ENCODE assay signal across 10 cellular contexts in the genomic region with DNA sequence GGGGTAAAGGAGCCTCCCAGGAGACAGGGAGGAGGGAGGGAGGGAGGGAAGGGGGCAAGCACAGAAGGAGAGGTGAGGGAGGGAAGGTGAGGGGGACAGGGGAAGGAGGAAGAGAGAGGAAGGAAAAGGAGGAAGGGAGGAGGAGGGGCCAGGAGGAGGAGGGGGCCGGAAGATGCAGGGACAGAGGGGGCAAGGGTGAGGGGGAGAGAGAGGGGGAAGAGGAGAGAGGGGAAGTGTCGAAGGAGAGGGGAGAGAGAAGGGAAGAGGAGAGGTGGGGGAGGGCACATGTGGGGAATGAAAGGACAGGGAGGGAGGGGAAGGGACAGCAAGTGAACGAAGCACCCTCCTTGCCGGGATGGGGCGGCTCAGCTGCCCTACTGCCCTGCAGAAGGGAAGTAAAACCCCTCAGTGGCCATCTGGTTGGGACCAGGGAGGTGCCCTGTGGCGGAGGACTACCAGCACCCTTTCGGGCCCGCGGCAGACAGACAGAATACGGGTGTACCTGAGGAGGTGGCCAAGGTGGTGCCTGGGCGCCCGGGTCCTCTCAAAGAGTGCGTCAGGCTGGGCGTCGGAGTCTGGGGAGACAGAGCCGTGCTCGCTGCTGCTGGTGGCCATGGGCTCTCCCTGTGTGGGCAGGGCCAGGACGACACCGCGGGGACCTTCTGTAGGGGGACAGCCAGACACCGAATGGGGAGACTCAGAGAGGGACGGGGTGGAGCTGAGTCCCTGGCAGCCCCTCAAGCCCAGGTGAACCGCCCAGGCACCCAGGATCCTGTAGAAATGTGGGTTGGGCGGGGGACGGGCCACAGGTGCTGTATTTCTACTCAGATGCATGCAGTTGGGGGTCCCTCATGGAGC. TPM values are rescaled to one million over a fixed set of nuclear protein-coding genes. Genes with fewer than 3 reads are reported as not detected.
DNase-seq lines count a peak whose midpoint lies in the region; ATAC-seq, FAIRE-seq and TF ChIP-seq lines count a peak whose summit lies in the region.
"Had no signal": no experiment of that assay in that cellular context is flagged by ENCODE, and none has a peak within 500 bp of the region (broad histone marks: within the 10 kb centered on the region; RNA-seq: fewer than 3 reads in every experiment).

No MANE protein-coding gene starts in this region.

- TF ChIP-seq CTCF in heart left ventricle (IDR thresholded peaks at IDR 0.05) (no peak), GM12878 (IDR thresholded peaks at IDR 0.05 in 2 of 3, conservative IDR thresholded peaks at IDR 0.05 in 1 of 3; ENCODE audit: control insufficient read depth in 2 of 3, extremely low read depth in 1 of 3, insufficient read depth in 1 of 3, low read depth in 3 of 3, low read length in 3 of 3) (no peak), mesothelial cell of epicardium (IDR thresholded peaks at IDR 0.05; ENCODE audit: unreplicated experiment) (no peak), upper lobe of left lung (IDR thresholded peaks at IDR 0.05) (no peak)

- TF ChIP-seq EP300 in GM12878 (IDR thresholded peaks at IDR 0.05; ENCODE audit: borderline replicate concordance in 1 of 2, control insufficient read depth in 1 of 2, low read depth in 2 of 2, low read length in 2 of 2) (no peak), upper lobe of left lung (IDR thresholded peaks at IDR 0.05) (no peak)

- no peak for DNase-seq in heart left ventricle
- no peak for DNase-seq in cardiac septum (ENCODE audit: low spot score)
- no peak for DNase-seq in GM12878 (ENCODE audit: low read depth, low spot score)
- no peak for DNase-seq in mesothelial cell of epicardium (ENCODE audit: low spot score in 2 of 2, unreplicated experiment in 2 of 2)
- peak in 1 of 2 donors; percentile 56 for DNase-seq in upper lobe of left lung
- no peak for DNase-seq in cerebellar nuclear complex (lab: John Stamatoyannopoulos, UW)
- DNase-seq: Right ventricle myocardium superior had no signal

- no peaks in the 10 kb centered on the region for H4K20me1 ChIP-seq in GM12878 (ENCODE audit: control insufficient read depth, insufficient read depth)

- H3K9ac ChIP-seq in GM12878 (ENCODE audit: control insufficient read depth, insufficient read depth, low read length), result no peak overlapping the region

- no TSS peak for BruUV-seq in GM12878 (replicated peaks; lab: Mats Ljungman, UMichigan)

- H3K4me1 Mint-ChIP-seq in mesothelial cell of epicardium, result peaks cover 6% of the 10 kb centered on the region

- H3K9me3 Mint-ChIP-seq in mesothelial cell of epicardium, result peaks cover 4% of the 10 kb centered on the region

- CTCF ChIA-PET in GM12878 (lab: Yijun Ruan, JAX), result interaction anchor here (0.6 to 2.3 kb wide), 9 partner anchors 9 to 695 kb away, joined by 3 to 12 read pairs (median 5); partner anchors contain the start of gene BCLAF3

- TF ChIP-seq POLR2A in heart left ventricle (IDR thresholded peaks at IDR 0.05), result no peak
- no peak for TF ChIP-seq POLR2A in GM12878 (IDR thresholded peaks at IDR 0.05; ENCODE audit: low read depth, low read length)
- TF ChIP-seq POLR2A in upper lobe of left lung (IDR thresholded peaks at IDR 0.05), result no peak

- in situ Hi-C loops in GM12878 (cut with MboI), result loop anchor here (5.0 to 25.0 kb wide), 2 partner anchors 514 to 699 kb away; partner anchors contain the start of gene SH3KBP1

- H3K4me3 ChIP-seq in heart left ventricle, result peak overlapping the region in 7 of 12 donors; percentile 34 to 58 (median 47)
- H3K4me3 ChIP-seq in GM12878, result no peak overlapping the region
- H3K4me3 ChIP-seq in upper lobe of left lung, result peak overlapping the region in 3 of 4 donors; percentile 24 to 45 (median 44)

- RAD21 ChIA-PET in GM12878 (lab: Charles Lee; ENCODE audit: unreplicated experiment), result interaction anchor here (1.4 to 1.5 kb wide), 2 partner anchors 16 to 515 kb away, joined by 3 to 4 read pairs; no protein-coding TSS in a partner anchor

- SMC1A ChIA-PET in GM12878 (lab: Charles Lee; ENCODE audit: uncharacterized antibody, unreplicated experiment), result interaction anchor here (2.3 kb wide), 1 partner anchor 693 kb away, joined by 7 read pairs; no protein-coding TSS in a partner anchor

- intact Hi-C loops in heart left ventricle (cut with DNase I) (loop anchor here in 9 of 10 donors (2.0 to 10.0 kb wide), 9 partner anchors 159 to 612 kb away; partner anchors contain the start of gene SH3KBP1 (in 3 of the 9)), cardiac septum (cut with DNase I) (loop anchor here (5.0 kb wide), 1 partner anchor 159 kb away; no protein-coding TSS in a partner anchor), GM12878 (cut with micrococcal nuclease; ENCODE audit: unreplicated experiment) (loop anchor here (2.0 to 5.0 kb wide), 3 partner anchors 159 to 694 kb away; partner anchors contain the start of gene BCLAF3)

- no peak overlapping the region for H3K27ac ChIP-seq in heart left ventricle
- H3K27ac ChIP-seq in GM12878 (ENCODE audit: control insufficient read depth, insufficient read depth), result no peak overlapping the region
- H3K27ac ChIP-seq in upper lobe of left lung, result no peak overlapping the region

- H3K27me3 Mint-ChIP-seq in mesothelial cell of epicardium (ENCODE audit: low read depth), result no peaks in the 10 kb centered on the region

- H3K36me3 ChIP-seq in heart left ventricle (no peaks in the 10 kb centered on the region), GM12878 (ENCODE audit: control insufficient read depth in 2 of 2, insufficient read depth in 2 of 2, low read length in 1 of 2) (no peaks in the 10 kb centered on the region), upper lobe of left lung (no peaks in the 10 kb centered on the region)

- H3K36me3 Mint-ChIP-seq in mesothelial cell of epicardium, result no peaks in the 10 kb centered on the region

- H3K4me3 Mint-ChIP-seq in mesothelial cell of epicardium, result peak overlapping the region; percentile 71

- H3K9me3 ChIP-seq in heart left ventricle, result no peaks in the 10 kb centered on the region
- no peaks in the 10 kb centered on the region; the same call in 2 of the 3 replicates for H3K9me3 ChIP-seq in GM12878 (replicated peaks; ENCODE audit: control insufficient read depth, insufficient read depth, low read length)
- H3K9me3 ChIP-seq in upper lobe of left lung, result no peaks in the 10 kb centered on the region

- no peaks in the 10 kb centered on the region for H3K27me3 ChIP-seq in heart left ventricle
- no peaks in the 10 kb centered on the region for H3K27me3 ChIP-seq in GM12878 (replicated peaks in 1 of 2; ENCODE audit: control insufficient read depth in 2 of 2, insufficient read depth in 2 of 2, low read length in 1 of 2)
- H3K27me3 ChIP-seq in upper lobe of left lung, result no peaks in the 10 kb centered on the region

- H3K79me2 ChIP-seq in GM12878 (ENCODE audit: control insufficient read depth, insufficient read depth, low read length), result no peaks in the 10 kb centered on the region

- peak overlapping the region; percentile 90 for H3K27ac Mint-ChIP-seq in mesothelial cell of epicardium

- no peak for FAIRE-seq in GM12878 (lab: Jason Lieb, UNC)
- FAIRE-seq: keratinocyte had no signal

- ATAC-seq in heart left ventricle (peak in 1 of 4 donors; percentile 12), GM12878 (peak; percentile 13; the same call in 1 of the 3 replicates), upper lobe of left lung (ENCODE audit: low FRiP score in 2 of 2) (no peak), GM19023 (IDR thresholded peaks at IDR 0.05; ENCODE audit: unreplicated experiment) (no peak), GM19395 (IDR thresholded peaks at IDR 0.05; ENCODE audit: unreplicated experiment) (no peak)

- H3K4me1 ChIP-seq in heart left ventricle (peaks cover 0 to 2% (median 0%) of the 10 kb centered on the region in 12 donors), GM12878 (ENCODE audit: control insufficient read depth, insufficient read depth, low read length) (no peaks in the 10 kb centered on the region; the same call in 1 of the 2 replicates), upper lobe of left lung (peaks cover 0 to 4% (median 2%) of the 10 kb centered on the region in 4 donors)

- peak overlapping the region; percentile 89 for H3K4me2 ChIP-seq in GM12878 (ENCODE audit: control insufficient read depth, insufficient read depth)

- POLR2A ChIA-PET in GM12878 (lab: Charles Lee), result no interaction called here

- no peak for TF ChIP-seq RAD21 in GM12878 (IDR thresholded peaks at IDR 0.05; ENCODE audit: insufficient read depth, low read depth, low read length)

- WGBS in heart left ventricle, 4 donors, result 25 to 54% (median 37%) methylated on average over 23 to 25 of the region's 25 CpGs
- WGBS in GM12878 (ENCODE audit: insufficient coverage, insufficient replicate concordance, low lambda C conversion rate, missing lambda C conversion rate), result 36% methylated on average over 20 of the region's 25 CpGs
- 27 to 38% methylated on average over 9 to 23 of the region's 25 CpGs for WGBS in upper lobe of left lung, 2 donors

- H2AFZ ChIP-seq in GM12878 (ENCODE audit: control insufficient read depth, low read depth, low read length), result no peak overlapping the region

TF ChIP-seq in GM12878, 131 proteins besides CTCF, POLR2A, EP300 and RAD21 (continues in another document):
- TF ChIP-seq CBX3 (IDR thresholded peaks at IDR 0.05; ENCODE audit: borderline replicate concordance, low read depth), result no peak

RNA-seq across cellular contexts. Expression of gene PDHA1, which starts 29.5 kb away (rescaled TPM):
- total RNA-seq in heart left ventricle (1,000 to 10,000 TPM in 4 of 9 donors, 100 to 1,000 TPM in 5; 235 to 1,225 (median 919) TPM), cardiac septum (898 TPM), GM12878 (2014; rRNA removed) (175 and 223 TPM in 2 replicates), GM12878 (2014; rRNA removed; fragmentation: Illumina TruSeq; extraction: Trizol) (171 and 176 TPM in 2 replicates), GM12878 (2021) (217 and 232 TPM in 2 replicates), mesothelial cell of epicardium (149 to 156 TPM (median 155 TPM) in 3 replicates), upper lobe of left lung (100 to 1,000 TPM in 4 of 6 donors, 10 to 100 TPM in 2; 60.6 to 216 (median 111) TPM)
- polyA plus RNA-seq in heart left ventricle (1,000 to 10,000 TPM in 1 of 2 donors, 100 to 1,000 TPM in 1; 583 to 1,189 TPM), GM12878 (2011; rRNA removed) (351 and 360 TPM in 2 replicates), GM12878 (2014; fragmentation: Illumina TruSeq; extraction: Trizol) (219 and 254 TPM in 2 replicates), GM12878 (2014; fragmentation: Nextera tagmentation; extraction: Ambion mirVana) (100 to 1,000 TPM; 233 to 340 TPM), GM12878 (2014; rRNA removed) (262 and 307 TPM in 2 replicates), GM12878 (2016; fragmentation: Nextera tagmentation; extraction: Ambion mirVana) (100 to 1,000 TPM; 351 to 370 TPM)
- 93.2 and 94.5 TPM in 2 replicates for total RNA-seq in GM12878 (2013; cell fraction: nucleolus; rRNA removed)
- 81.9 TPM for polyA plus RNA-seq in GM12878 (2011; ENCODE audit: low read depth)
- polyA plus RNA-seq in GM12878 (2011; cell fraction: cytosol; rRNA removed), result 181 and 218 TPM in 2 replicates
- 194 and 229 TPM in 2 replicates for polyA plus RNA-seq in GM12878 (2011; cell fraction: nucleus; rRNA removed)
- 113 and 138 TPM in 2 replicates for polyA plus RNA-seq in GM12878 (2012)
- polyA minus RNA-seq in GM12878 (2011; rRNA and poly(A)+ RNA removed), result 146 and 175 TPM in 2 replicates
- polyA minus RNA-seq in GM12878 (2011; cell fraction: cytosol; rRNA and poly(A)+ RNA removed), result 50.3 and 62.8 TPM in 2 replicates
- 13.9 and 22.1 TPM in 2 replicates for polyA minus RNA-seq in GM12878 (2011; cell fraction: nucleus; rRNA and poly(A)+ RNA removed)
